8 cellular contexts compared by ENCODE assay signal in the genomic region with DNA sequence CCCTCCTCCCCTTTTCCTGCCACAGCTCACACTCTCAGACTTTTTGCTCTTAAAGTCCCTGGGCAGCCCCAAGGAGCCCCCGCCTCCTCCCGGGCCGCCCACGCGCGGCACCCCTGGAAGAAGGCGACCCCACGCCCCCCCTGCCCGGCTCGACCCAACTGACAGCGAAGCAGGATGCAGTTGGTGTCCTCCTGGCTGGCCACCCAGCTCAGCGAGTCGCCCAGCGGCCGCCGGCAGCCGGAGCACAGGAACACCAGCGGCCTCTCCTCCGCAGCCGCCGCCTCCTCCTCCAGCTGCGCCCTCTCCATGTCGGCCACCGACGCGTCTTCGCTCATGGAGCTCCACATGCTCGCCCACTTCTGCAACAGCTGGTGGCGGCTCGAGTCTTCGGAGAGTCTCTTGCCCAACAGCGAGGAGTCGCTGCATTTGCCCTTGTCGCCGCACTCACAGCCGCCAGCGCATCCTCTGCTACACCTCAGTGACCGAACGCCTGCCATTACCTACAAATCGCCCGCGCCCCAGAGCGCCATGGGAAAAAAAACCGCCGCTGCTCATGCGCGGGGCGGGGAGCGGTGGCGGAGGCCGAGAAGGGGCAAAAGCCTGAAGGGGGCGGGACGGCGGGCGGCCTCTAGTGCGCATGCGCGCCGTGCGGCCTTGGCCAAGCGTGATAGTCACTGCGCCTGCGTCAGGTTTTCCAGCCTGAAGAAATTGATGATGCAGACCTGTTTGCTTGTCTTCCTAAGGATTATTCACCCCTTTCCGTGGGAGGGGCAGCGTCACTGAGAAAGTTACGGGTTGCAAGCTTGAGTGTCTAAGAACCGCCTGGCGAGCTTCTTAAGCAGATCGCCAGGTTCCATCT. TPM values are rescaled to one million over a fixed set of nuclear protein-coding genes. Genes with fewer than 3 reads are reported as not detected.
A peak's percentile ranks its signal among the peaks of the same experiment; 100 is the strongest.
DNase-seq lines count a peak whose midpoint lies in the region; TF ChIP-seq lines count a peak whose summit lies in the region.

A gene with protein sequence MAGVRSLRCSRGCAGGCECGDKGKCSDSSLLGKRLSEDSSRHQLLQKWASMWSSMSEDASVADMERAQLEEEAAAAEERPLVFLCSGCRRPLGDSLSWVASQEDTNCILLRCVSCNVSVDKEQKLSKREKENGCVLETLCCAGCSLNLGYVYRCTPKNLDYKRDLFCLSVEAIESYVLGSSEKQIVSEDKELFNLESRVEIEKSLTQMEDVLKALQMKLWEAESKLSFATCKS (minus strand): TSS at position 532 of the 859 bp plus-strand sequence. CDS start 35 bp downstream, at position 497.

- no peaks in the 10 kb centered on the region for H3K36me3 ChIP-seq in ES-I3 (ENCODE audit: insufficient read depth, low read length)
- peaks cover 15% of the 10 kb centered on the region for H3K36me3 ChIP-seq in HAP-1 (replicated peaks)
- H3K36me3 ChIP-seq in MM.1S (replicated peaks; ENCODE audit: insufficient read depth, low read length): no peaks in the 10 kb centered on the region
- H3K36me3 ChIP-seq in stomach smooth muscle (ENCODE audit: control insufficient read depth in 2 of 2, insufficient read depth in 2 of 2, low read length in 2 of 2): peaks cover 0 to 4% of the 10 kb centered on the region in 2 donors

- H3K9me3 ChIP-seq in ES-I3 (ENCODE audit: control insufficient read depth, insufficient read depth, low read length): no peaks in the 10 kb centered on the region
- no peaks in the 10 kb centered on the region for H3K9me3 ChIP-seq in HAP-1
- no peaks in the 10 kb centered on the region for H3K9me3 ChIP-seq in MM.1S (replicated peaks; ENCODE audit: insufficient read depth, low read length)
- no peaks in the 10 kb centered on the region for H3K9me3 ChIP-seq in stomach smooth muscle (ENCODE audit: control insufficient read depth in 2 of 2, low read length in 2 of 2)

- no peak within 1 kb of the TSS for H3K27ac ChIP-seq in MM.1S (ENCODE audit: low read length)
- peak within 1 kb of the TSS; percentile 58 for H3K27ac ChIP-seq in stomach smooth muscle (ENCODE audit: low read length)

- H3K27ac Mint-ChIP-seq in neural crest cell (ENCODE audit: unreplicated experiment): peak within 1 kb of the TSS; percentile 99

- peak within 1 kb of the TSS; percentile 94 for H3K4me2 ChIP-seq in MM.1S (ENCODE audit: low read depth, low read length)

- no peaks in the 10 kb centered on the region for H3K27me3 Mint-ChIP-seq in neural crest cell (ENCODE audit: low read depth)

- peak within 1 kb of the TSS; percentile 81 for H2AFZ ChIP-seq in MM.1S (ENCODE audit: low read length)

- H3K4me1 ChIP-seq in ES-I3 (ENCODE audit: insufficient read depth, low read length) (peaks cover 11% of the 10 kb centered on the region; the same call in 1 of the 2 replicates), HAP-1 (peaks cover 9% of the 10 kb centered on the region; the same call in 1 of the 2 replicates), MM.1S (ENCODE audit: low read length) (peaks cover 13% of the 10 kb centered on the region; the same call in 1 of the 2 replicates), stomach smooth muscle (ENCODE audit: control insufficient read depth, insufficient read depth, low read length) (peaks cover 17% of the 10 kb centered on the region)

- H3K9ac ChIP-seq in ES-I3 (ENCODE audit: low read depth, low read length) (peak within 1 kb of the TSS; percentile 93), MM.1S (ENCODE audit: low read length) (peak within 1 kb of the TSS; percentile 63), stomach smooth muscle (ENCODE audit: low read length in 2 of 2) (peak within 1 kb of the TSS; percentile 69 to 93)

- no peaks in the 10 kb centered on the region for H3K9me3 Mint-ChIP-seq in neural crest cell

- DNase-seq in HAP-1 (ENCODE audit: low spot score in 2 of 2): peak; percentile 87 to 97
- peak; percentile 98 for DNase-seq in MM.1S
- peak; percentile 39 for DNase-seq in SIG-M5 (lab: John Stamatoyannopoulos, UW)
- peak; percentile 96 for DNase-seq in activated gamma-delta T cell (lab: John Stamatoyannopoulos, UW)
- DNase-seq in fibroblast of villous mesenchyme (ENCODE audit: low read depth): peak; percentile 94
- peak; percentile 97 for DNase-seq in neural crest cell (ENCODE audit: low read depth, low spot score)

- TF ChIP-seq CTCF in MM.1S (IDR thresholded peaks at IDR 0.05; ENCODE audit: low read length) (peak; percentile 12; the same call in 1 of the 2 replicates), fibroblast of villous mesenchyme (IDR thresholded peaks at IDR 0.05; ENCODE audit: insufficient read depth, low read depth, low read length) (no peak), neural crest cell (conservative IDR thresholded peaks at IDR 0.05) (peak; percentile 19)

- H3K9me2 ChIP-seq in MM.1S (replicated peaks; ENCODE audit: insufficient read depth, low read length): no peaks in the 10 kb centered on the region

- H3K4me3 Mint-ChIP-seq in neural crest cell: peak within 1 kb of the TSS; percentile 100

- peaks cover 40% of the 10 kb centered on the region for H3K79me2 ChIP-seq in MM.1S (ENCODE audit: low read length)

- no peaks in the 10 kb centered on the region for H3F3A ChIP-seq in MM.1S (ENCODE audit: insufficient read depth, low read length)

- peaks cover 35% of the 10 kb centered on the region for H3K4me1 Mint-ChIP-seq in neural crest cell

- no peaks in the 10 kb centered on the region for H3K36me3 Mint-ChIP-seq in neural crest cell (ENCODE audit: low read depth)

- no peaks in the 10 kb centered on the region for H4K20me1 ChIP-seq in MM.1S (ENCODE audit: insufficient read depth, low read length)

- H3K4me3 ChIP-seq in HAP-1 (peak within 1 kb of the TSS; percentile 98), MM.1S (ENCODE audit: low read length) (peak within 1 kb of the TSS; percentile 76), fibroblast of villous mesenchyme (ENCODE audit: low read depth, low read length) (peak within 1 kb of the TSS; percentile 94), stomach smooth muscle (ENCODE audit: low read length in 2 of 2) (peak within 1 kb of the TSS; percentile 73 to 97)

- in situ Hi-C loops in HAP-1 (cut with MboI; ENCODE audit: low sequenced_read_pairs): no loop called here

- H3K27me3 ChIP-seq in HAP-1 (ENCODE audit: low read depth) (no peaks in the 10 kb centered on the region), MM.1S (replicated peaks; ENCODE audit: insufficient read depth, low read length) (no peaks in the 10 kb centered on the region), stomach smooth muscle (ENCODE audit: control insufficient read depth in 1 of 2, insufficient read depth in 2 of 2, low read length in 2 of 2) (no peaks in the 10 kb centered on the region)

RNA-seq across cellular contexts. Expression of the gene that starts here (rescaled TPM):
- total RNA-seq in fibroblast of villous mesenchyme: 6.4 and 13.0 TPM in 2 replicates
- total RNA-seq in neural crest cell: 49.7 and 50.9 TPM in 2 replicates

Comparison
In these comparisons a context has a peak if more than half of its experiments do, and no peak if none do; other contexts are left out.
1. DNase-seq: peak in every context shown above with its lines; median percentile 98 in MM.1S; 97 in neural crest cell; 96 in activated gamma-delta T cell; 94 in fibroblast of villous mesenchyme; 92 in HAP-1; 39 in SIG-M5.